In genomic region chr7:17845197-17845547, GRCh38 we compare ENCODE assay signal across 22 cellular contexts.
A peak's percentile ranks its signal among the peaks of the same experiment; 100 is the strongest.
DNase-seq lines count a peak whose midpoint lies in the region; ATAC-seq and TF ChIP-seq lines count a peak whose summit lies in the region.
"Had no signal": no experiment of that assay in that cellular context is flagged by ENCODE, and none has a peak within 500 bp of the region (broad histone marks: within the 10 kb centered on the region; RNA-seq: fewer than 3 reads in every experiment).

No MANE protein-coding gene starts in this region.

- H3K9ac ChIP-seq in PC-3 (ENCODE audit: low read length) = no peak overlapping the region
- H3K9ac ChIP-seq: BLaER1 had no signal

- H3K36me3 Mint-ChIP-seq in Calu3 (ENCODE audit: insufficient read depth, unreplicated experiment) (peaks cover 5% of the 10 kb centered on the region), progenitor cell of endocrine pancreas (ENCODE audit: insufficient read depth) (peaks cover 29% of the 10 kb centered on the region), nephron progenitor cell (ENCODE audit: low read depth) (peaks cover 66% of the 10 kb centered on the region)

- no peaks in the 10 kb centered on the region for H3K36me3 ChIP-seq in PC-3 (ENCODE audit: low read depth, low read length)
- H3K36me3 ChIP-seq in brain microvascular endothelial cell (replicated peaks) = no peaks in the 10 kb centered on the region

- intact Hi-C loops in Calu3 (cut with micrococcal nuclease; ENCODE audit: unreplicated experiment) (no loop called here), PC-3 (cut with micrococcal nuclease) (no loop called here)

- H3K4me3 Mint-ChIP-seq in Calu3 (ENCODE audit: low read depth, unreplicated experiment) (peak overlapping the region; percentile 1), progenitor cell of endocrine pancreas (ENCODE audit: low read depth) (no peak overlapping the region), nephron progenitor cell (no peak overlapping the region)
- H3K4me3 Mint-ChIP-seq: IgD-negative memory B cell had no signal

- peak overlapping the region; percentile 31 for H3K27ac Mint-ChIP-seq in Calu3 (ENCODE audit: unreplicated experiment)
- H3K27ac Mint-ChIP-seq in progenitor cell of endocrine pancreas = peak overlapping the region; percentile 25
- no peak overlapping the region for H3K27ac Mint-ChIP-seq in nephron progenitor cell
- H3K27ac Mint-ChIP-seq: IgD-negative memory B cell had no signal

- H3K27me3 ChIP-seq in PC-3 (ENCODE audit: low read length) (no peaks in the 10 kb centered on the region), brain microvascular endothelial cell (replicated peaks) (no peaks in the 10 kb centered on the region)
- H3K27me3 ChIP-seq: BLaER1, MG63 had no signal

- BruUV-seq in Calu3 (replicated peaks; lab: Mats Ljungman, UMichigan) (no TSS peak), PC-3 (replicated peaks; lab: Mats Ljungman, UMichigan) (no TSS peak)

- H3K9me3 Mint-ChIP-seq in Calu3 (ENCODE audit: low read depth, unreplicated experiment) (peaks cover 6% of the 10 kb centered on the region), progenitor cell of endocrine pancreas (ENCODE audit: low read depth) (peaks cover 5% of the 10 kb centered on the region), nephron progenitor cell (peaks cover 4% of the 10 kb centered on the region)

- peaks cover 40% of the 10 kb centered on the region for H3K4me1 Mint-ChIP-seq in Calu3 (ENCODE audit: low read depth, unreplicated experiment)
- H3K4me1 Mint-ChIP-seq in progenitor cell of endocrine pancreas (ENCODE audit: low read depth) = peaks cover 8% of the 10 kb centered on the region
- H3K4me1 Mint-ChIP-seq in nephron progenitor cell = no peaks in the 10 kb centered on the region

- H3K27me3 Mint-ChIP-seq in Calu3 (ENCODE audit: unreplicated experiment) = no peaks in the 10 kb centered on the region
- H3K27me3 Mint-ChIP-seq in progenitor cell of endocrine pancreas = no peaks in the 10 kb centered on the region
- no peaks in the 10 kb centered on the region for H3K27me3 Mint-ChIP-seq in nephron progenitor cell (ENCODE audit: low read depth, poor library complexity)
- H3K27me3 Mint-ChIP-seq: CD4-positive, alpha-beta memory T cell; IgD-negative memory B cell had no signal

- DNase-seq in Calu3 (no peak), PC-3 (no peak), brain microvascular endothelial cell (no peak), progenitor cell of endocrine pancreas (ENCODE audit: low spot score, unreplicated experiment) (no peak), nephron progenitor cell (no peak), kidney tubule cell (ENCODE audit: low spot score) (no peak)
- DNase-seq: CD4-positive, alpha-beta memory T cell; DMS79; HCEC 1CT; Karpas-422; MG63; NCI-H1048; NCI-H1436; NCI-H2029; NCI-H345; NCI-H524 treated with DMSO at 0.1 percent for 48 hours had no signal

- peak overlapping the region; percentile 42 for H3K4me2 ChIP-seq in PC-3 (ENCODE audit: low read length)
- H3K4me2 ChIP-seq: A549, BLaER1 had no signal

- no peaks in the 10 kb centered on the region for H3K79me2 ChIP-seq in PC-3 (ENCODE audit: low read length)

- CTCF ChIA-PET in Calu3 (lab: Charles Lee) (no interaction called here), PC-3 (lab: Charles Lee) (no interaction called here)

- H3K4me1 ChIP-seq in PC-3 (ENCODE audit: insufficient read depth, low read length) = peaks cover 15% of the 10 kb centered on the region
- H3K4me1 ChIP-seq: BLaER1 had no signal

- no peaks in the 10 kb centered on the region for H4K20me1 ChIP-seq in PC-3 (ENCODE audit: low read length)
- H4K20me1 ChIP-seq: BLaER1 had no signal

- in situ Hi-C loops in brain microvascular endothelial cell (cut with HindIII; ENCODE audit: low pct_ligation_motif_present, low sequenced_read_pairs) = no loop called here

- no peak overlapping the region for H2AFZ ChIP-seq in PC-3 (ENCODE audit: low read length)

- no peaks in the 10 kb centered on the region for H3K9me2 ChIP-seq in PC-3 (replicated peaks; ENCODE audit: low read length)

- POLR2A ChIA-PET in PC-3 (lab: Charles Lee; ENCODE audit: unreplicated experiment) = no interaction called here

- ATAC-seq in PC-3 (peak; percentile 18; the same call in 1 of the 2 replicates), GM19395 (IDR thresholded peaks at IDR 0.05; ENCODE audit: unreplicated experiment) (no peak)
- ATAC-seq: A549 had no signal

- H3K9me3 ChIP-seq in PC-3 (ENCODE audit: low read length) = no peaks in the 10 kb centered on the region
- H3K9me3 ChIP-seq: A549, BLaER1 had no signal

- H3K4me3 ChIP-seq in PC-3 (ENCODE audit: low read length) (peak overlapping the region; percentile 4; the same call in 1 of the 2 replicates), brain microvascular endothelial cell (ENCODE audit: low read depth, low read length) (no peak overlapping the region)
- H3K4me3 ChIP-seq: A549, BLaER1, MG63 had no signal

- TF ChIP-seq CTCF in Calu3 (IDR thresholded peaks at IDR 0.05; ENCODE audit: unreplicated experiment) (no peak), PC-3 (conservative IDR thresholded peaks at IDR 0.05; ENCODE audit: low read depth, low read length) (no peak), brain microvascular endothelial cell (IDR thresholded peaks at IDR 0.05; ENCODE audit: low read depth, low read length, missing control alignments) (no peak), progenitor cell of endocrine pancreas (IDR thresholded peaks at IDR 0.05; ENCODE audit: unreplicated experiment) (no peak), nephron progenitor cell (IDR thresholded peaks at IDR 0.05) (no peak)

- H3K27ac ChIP-seq in PC-3 (ENCODE audit: low read length) = peak overlapping the region; percentile 22; the same call in 1 of the 2 replicates
- peak overlapping the region; percentile 12 for H3K27ac ChIP-seq in brain microvascular endothelial cell
- H3K27ac ChIP-seq: A549, BLaER1, HL-60, RWPE1 had no signal

- peaks cover 7% of the 10 kb centered on the region for H3F3A ChIP-seq in PC-3 (ENCODE audit: low read length, unreplicated experiment)
